Comparison of ENCODE assay signal across 16 cellular contexts in genomic region chr1:97907886-97908285, GRCh38.
"Had no signal": no experiment of that assay in that cellular context is flagged by ENCODE, and none has a peak within 500 bp of the region (broad histone marks: within the 10 kb centered on the region; RNA-seq: fewer than 3 reads in every experiment).

No MANE protein-coding gene starts in this region.

- H3K9me3 ChIP-seq: esophagus muscularis mucosa, vagina had no signal

- H3K27ac ChIP-seq: esophagus muscularis mucosa, neural progenitor cell, vagina had no signal

- H2AFZ ChIP-seq: neural progenitor cell had no signal

- H3K27me3 ChIP-seq: dorsolateral prefrontal cortex, esophagus muscularis mucosa, neural progenitor cell, vagina had no signal

- H3K4me1 ChIP-seq: neural progenitor cell had no signal

- H3K4me3 ChIP-seq: dorsolateral prefrontal cortex, esophagus muscularis mucosa, neural progenitor cell, skin epidermis, vagina had no signal

- H3K9ac ChIP-seq: neural progenitor cell had no signal

- DNase-seq: activated CD4-positive, alpha-beta T cell treated with anti-CD3 and anti-CD28 coated beads, Interleukin-2, amount 50 U/mL, for 48 hours; activated CD4-positive, CD25-positive, alpha-beta regulatory T cell treated with anti-CD3 and anti-CD28 coated beads, Interleukin-2, amount 50 U/mL, for 72 hours; activated CD8-positive, alpha-beta memory T cell treated with anti-CD3 and anti-CD28 coated beads, Interleukin-2, amount 10 ng/mL, durations not matched to agents 7 days and 5 days; activated gamma-delta T cell; activated naive CD8-positive, alpha-beta T cell treated with anti-CD3 and anti-CD28 coated beads for 36 hours; activated T-cell treated with anti-CD3 and anti-CD28 coated beads, Interleukin-2, amount 50 U/mL, for 24 hours; anterior cingulate cortex; dorsolateral prefrontal cortex; foreskin melanocyte; left ventricle myocardium superior; retina; T-helper 2 cell had no signal

- H3K36me3 ChIP-seq: esophagus muscularis mucosa, neural progenitor cell, vagina had no signal
